8 cellular contexts compared by ENCODE assay signal in the genomic region with DNA sequence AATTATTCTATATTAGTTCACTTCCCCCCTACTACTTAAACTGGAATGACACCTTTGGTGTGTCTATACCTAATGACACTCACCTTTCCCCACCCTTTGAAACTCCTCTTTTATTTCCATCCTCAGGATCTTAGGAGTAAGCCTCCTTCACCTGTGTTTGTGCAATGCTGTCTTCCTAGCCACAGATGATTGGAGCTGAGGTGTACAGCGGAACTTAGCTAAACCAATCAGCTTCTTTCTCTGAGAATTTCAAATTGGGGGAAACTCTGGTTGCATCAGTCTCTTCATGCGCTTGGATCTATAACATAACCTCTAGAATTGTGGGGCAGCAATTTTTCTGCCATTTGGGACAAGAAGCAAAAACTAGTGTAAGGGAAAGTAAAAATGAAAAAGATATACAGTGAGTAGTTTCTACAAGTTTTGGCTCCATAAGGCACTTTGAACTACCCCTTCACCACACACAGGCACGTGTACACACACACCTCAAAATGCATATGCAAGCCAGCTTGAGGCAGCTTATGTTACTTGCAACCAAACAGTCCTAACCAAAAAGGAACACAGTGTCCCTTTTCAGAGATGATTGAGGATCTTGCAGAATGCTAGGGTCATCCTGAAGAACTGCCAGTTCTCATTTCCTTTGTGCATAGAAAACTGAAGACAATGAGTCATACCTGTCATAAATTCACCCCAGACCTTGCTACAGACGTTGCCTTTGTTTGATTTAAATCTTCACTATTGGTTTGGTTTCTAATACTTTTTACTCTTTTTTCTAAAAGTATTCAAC. TPM values are rescaled to one million over a fixed set of nuclear protein-coding genes. Genes with fewer than 3 reads are reported as not detected.
A peak's percentile ranks its signal among the peaks of the same experiment; 100 is the strongest.
DNase-seq lines count a peak whose midpoint lies in the region; ATAC-seq, FAIRE-seq and TF ChIP-seq lines count a peak whose summit lies in the region.

No MANE protein-coding gene starts in this region.

- TF ChIP-seq POLR2A in H54 (IDR thresholded peaks at IDR 0.05; ENCODE audit: low read depth, low read length) = no peak

- ATAC-seq in foreskin keratinocyte (peak; percentile 89), HG03097 (IDR thresholded peaks at IDR 0.05; ENCODE audit: low FRiP score, unreplicated experiment) (no peak)

- H3K36me3 ChIP-seq in GM06990 (ENCODE audit: control insufficient read depth, insufficient read depth, low read length) = no peaks in the 10 kb centered on the region

- peak; percentile 57 for DNase-seq in GM06990 (ENCODE audit: extremely low read depth, insufficient read length)
- DNase-seq in H54 (ENCODE audit: insufficient read length, low spot score) = peak; percentile 54
- peak; percentile 46 for DNase-seq in NCI-H226
- DNase-seq in foreskin keratinocyte = peak in 1 of 2 donors; percentile 74
- no peak for DNase-seq in NCI-H2196 treated with DMSO at 0.1 percent for 48 hours (lab: John Stamatoyannopoulos, UW; ENCODE audit: unreplicated experiment)
- DNase-seq in NCI-H2081 (lab: John Stamatoyannopoulos, UW) = no peak
- no peak for DNase-seq in NCI-H1694 (lab: John Stamatoyannopoulos, UW)

- no peaks in the 10 kb centered on the region for H3K27me3 ChIP-seq in GM06990 (replicated peaks; ENCODE audit: control insufficient read depth, insufficient read depth, low read length)
- no peaks in the 10 kb centered on the region for H3K27me3 ChIP-seq in foreskin keratinocyte

- TF ChIP-seq CTCF in GM06990 (IDR thresholded peaks at IDR 0.05; ENCODE audit: insufficient read depth, low read length, poor library complexity, severe bottlenecking) (no peak), foreskin keratinocyte (conservative IDR thresholded peaks at IDR 0.05) (no peak)

- H3K4me3 ChIP-seq in GM06990 (replicated peaks; ENCODE audit: low read depth, low read length) = no peak overlapping the region

- peaks cover 8% of the 10 kb centered on the region for H3K4me1 ChIP-seq in foreskin keratinocyte

- FAIRE-seq in H54 (lab: Jason Lieb, UNC) = peak; percentile 90

- peak overlapping the region; percentile 32 for H3K27ac ChIP-seq in foreskin keratinocyte

RNA-seq across cellular contexts. Expression of gene LDLRAD3, which starts 36.0 kb away (rescaled TPM):
- 9.6 and 9.9 TPM in 2 replicates for total RNA-seq in foreskin keratinocyte
- polyA plus RNA-seq in foreskin keratinocyte = 4.0 and 5.0 TPM in 2 replicates

Comparison
In these comparisons a context has a peak if more than half of its experiments do, and no peak if none do; other contexts are left out.
1. DNase-seq: peak in GM06990 (single experiment), H54 (single experiment) and NCI-H226 (single experiment); none in NCI-H2196 treated with DMSO at 0.1 percent for 48 hours (single experiment), NCI-H2081 (0 of 2) and NCI-H1694 (single experiment).